22 cellular contexts compared by ENCODE assay signal in genomic region chr2:24016376-24016761, GRCh38. TPM values are rescaled to one million over a fixed set of nuclear protein-coding genes. Genes with fewer than 3 reads are reported as not detected.
DNase-seq lines count a peak whose midpoint lies in the region; ATAC-seq, FAIRE-seq and TF ChIP-seq lines count a peak whose summit lies in the region.
"Had no signal": no experiment of that assay in that cellular context is flagged by ENCODE, and none has a peak within 500 bp of the region (broad histone marks: within the 10 kb centered on the region; RNA-seq: fewer than 3 reads in every experiment).

No MANE protein-coding gene starts in this region.

- H3K23ac ChIP-seq in trophoblast cell (ENCODE audit: low read length), result no peak overlapping the region

- no peak for TF ChIP-seq EP300 in K562 (IDR thresholded peaks at IDR 0.05; ENCODE audit: low read length)

- no peak overlapping the region for H3K4me3 ChIP-seq in HUES64 (ENCODE audit: low read length)
- no peak overlapping the region for H3K4me3 ChIP-seq in K562
- H3K4me3 ChIP-seq in trophoblast cell (ENCODE audit: low read depth, low read length), result no peak overlapping the region
- H3K4me3 ChIP-seq in thyroid gland (replicated peaks in 1 of 3), result no peak overlapping the region
- H3K4me3 ChIP-seq: suprapubic skin had no signal

- intact Hi-C loops in K562 (cut with micrococcal nuclease) (loop anchor here (10.0 kb wide), 1 partner anchor 192 kb away; no protein-coding TSS in a partner anchor), thyroid gland (cut with DNase I) (no loop called here)

- H3K9me1 ChIP-seq in K562 (ENCODE audit: control insufficient read depth, insufficient read depth, low read length), result no peaks in the 10 kb centered on the region

- TF ChIP-seq CTCF in K562 (IDR thresholded peaks at IDR 0.05 in 2 of 3, conservative IDR thresholded peaks at IDR 0.05 in 1 of 3; ENCODE audit: insufficient read depth in 2 of 3, low read depth in 1 of 3, low read length in 3 of 3) (no peak), thyroid gland (IDR thresholded peaks at IDR 0.05) (no peak)

- H3K36me3 ChIP-seq in HUES64 (ENCODE audit: insufficient read depth, low read length) (no peaks in the 10 kb centered on the region), K562 (ENCODE audit: control insufficient read depth, insufficient read depth, low read length) (peaks cover 22% of the 10 kb centered on the region), trophoblast cell (ENCODE audit: control insufficient read depth in 1 of 2, insufficient read depth in 2 of 2, low read length in 2 of 2) (no peaks in the 10 kb centered on the region), thyroid gland (no peaks in the 10 kb centered on the region)
- H3K36me3 ChIP-seq: neutrophil, suprapubic skin had no signal

- DNase-seq in EH (ENCODE audit: low read depth), result peak; percentile 32
- DNase-seq in K562 (ENCODE audit: extremely low read depth in 1 of 4, low spot score in 3 of 4), result peak in 1 of 4 experiments; percentile 28
- no peak for DNase-seq in trophoblast cell
- DNase-seq in thyroid gland, result no peak
- no peak for DNase-seq in GM03348 (ENCODE audit: low spot score)
- no peak for DNase-seq in effector memory CD8-positive, alpha-beta T cell
- no peak for DNase-seq in foreskin melanocyte
- DNase-seq: activated CD4-positive, alpha-beta T cell treated with anti-CD3 and anti-CD28 coated beads for 36 hours; activated CD8-positive, alpha-beta memory T cell treated with anti-CD3 and anti-CD28 coated beads, Interleukin-2, amount 50 U/mL, for 4 hours; activated effector memory CD4-positive, alpha-beta T cell treated with Interleukin-2 at 50 U/mL for 16 hours; activated naive CD8-positive, alpha-beta T cell treated with anti-CD3 and anti-CD28 coated beads, Interleukin-2, amount 50 U/mL, for 24 hours; CD4-positive, alpha-beta memory T cell; DMS153; hypothalamus; NCI-H1417 treated with DMSO at 0.1 percent for 48 hours; NCI-H524 treated with DMSO at 0.1 percent for 48 hours; T-helper 1 cell had no signal

- no peak for TF ChIP-seq POLR2A in K562 (conservative IDR thresholded peaks at IDR 0.05)
- no peak for TF ChIP-seq POLR2A in thyroid gland (IDR thresholded peaks at IDR 0.05)

- WGBS in HUES64, result 89% methylated on average over 9 of the region's 9 CpGs
- WGBS in K562 (ENCODE audit: insufficient coverage, low coverage, missing lambda C conversion rate), result 48% methylated on average over 7 of the region's 9 CpGs
- WGBS in trophoblast cell (ENCODE audit: extremely low coverage, insufficient coverage, insufficient read length), result no CpG with 5 or more reads among the region's 9 CpGs
- WGBS in thyroid gland, 2 donors, result 87 to 88% methylated on average over 6 to 8 of the region's 9 CpGs

- H3K4me2 ChIP-seq in K562 (ENCODE audit: insufficient read depth, low read length) (0 out of 2 replicates have a peak overlapping the region, but pooled peaks have one; percentile 4), trophoblast cell (ENCODE audit: low read length) (no peak overlapping the region)

- no peak overlapping the region for H3K27ac Mint-ChIP-seq in effector memory CD8-positive, alpha-beta T cell
- H3K27ac Mint-ChIP-seq: activated CD4-positive, alpha-beta T cell treated with anti-CD3 and anti-CD28 coated beads for 36 hours; activated naive CD8-positive, alpha-beta T cell treated with anti-CD3 and anti-CD28 coated beads, Interleukin-2, amount 50 U/mL, for 24 hours; CD4-positive, alpha-beta memory T cell; dendritic cell treated with granulocyte-macrophage colony-stimulating factor and Interleukin-4, amounts not matched to agents 40 ng/mL and 50 ng/mL, for 4 days had no signal

- H2AFZ ChIP-seq in K562 (ENCODE audit: low read depth, low read length) (no peak overlapping the region), trophoblast cell (ENCODE audit: insufficient read depth, low read length, poor library complexity) (no peak overlapping the region)

- no peaks in the 10 kb centered on the region for H3K36me3 Mint-ChIP-seq in effector memory CD8-positive, alpha-beta T cell (ENCODE audit: insufficient read depth)
- H3K36me3 Mint-ChIP-seq: CD4-positive, alpha-beta memory T cell had no signal

- peak overlapping the region; percentile 38 for H3K14ac ChIP-seq in trophoblast cell (ENCODE audit: low read length)

- H2BK5ac ChIP-seq in trophoblast cell (ENCODE audit: low read depth, low read length, poor library complexity), result peak overlapping the region; percentile 2

- H4K12ac ChIP-seq in trophoblast cell (ENCODE audit: low read depth, low read length), result no peak overlapping the region

- peaks cover under 1% of the 10 kb centered on the region for H4K20me1 ChIP-seq in K562 (replicated peaks; ENCODE audit: control insufficient read depth, insufficient read depth, low read length)

- H3K27me3 ChIP-seq in HUES64 (ENCODE audit: insufficient read depth, low read length) (no peaks in the 10 kb centered on the region), K562 (ENCODE audit: control insufficient read depth in 2 of 2, insufficient read depth in 2 of 2, low read length in 2 of 2) (no peaks in the 10 kb centered on the region), trophoblast cell (ENCODE audit: insufficient read depth, low read length) (no peaks in the 10 kb centered on the region), thyroid gland (no peaks in the 10 kb centered on the region)
- H3K27me3 ChIP-seq: suprapubic skin had no signal

- peak overlapping the region; percentile 23 for H2BK120ac ChIP-seq in trophoblast cell (ENCODE audit: insufficient read depth, low read length, poor library complexity)

- peaks cover 13% of the 10 kb centered on the region; the same call in 1 of the 2 replicates for H3K4me1 ChIP-seq in HUES64 (ENCODE audit: insufficient read depth, low read length)
- H3K4me1 ChIP-seq in K562 (replicated peaks in 1 of 2; ENCODE audit: control insufficient read depth in 2 of 2, insufficient read depth in 2 of 2, low read length in 2 of 2), result peaks cover 30 to 42% of the 10 kb centered on the region in 2 experiments
- H3K4me1 ChIP-seq in trophoblast cell (ENCODE audit: control insufficient read depth in 1 of 2, insufficient read depth in 2 of 2, low read length in 2 of 2), result peaks cover 13 to 21% of the 10 kb centered on the region in 2 experiments
- H3K4me1 ChIP-seq in thyroid gland, result no peaks in the 10 kb centered on the region
- H3K4me1 ChIP-seq: suprapubic skin had no signal

- no peak overlapping the region for H3K4me3 Mint-ChIP-seq in effector memory CD8-positive, alpha-beta T cell
- H3K4me3 Mint-ChIP-seq: activated CD4-positive, alpha-beta T cell treated with anti-CD3 and anti-CD28 coated beads for 36 hours; activated naive CD8-positive, alpha-beta T cell treated with anti-CD3 and anti-CD28 coated beads, Interleukin-2, amount 50 U/mL, for 24 hours; CD4-positive, alpha-beta memory T cell; dendritic cell treated with granulocyte-macrophage colony-stimulating factor and Interleukin-4, amounts not matched to agents 40 ng/mL and 50 ng/mL, for 4 days had no signal

- H3K9me3 ChIP-seq in HUES64 (ENCODE audit: insufficient read depth, low read depth, low read length), result no peaks in the 10 kb centered on the region
- no peaks in the 10 kb centered on the region for H3K9me3 ChIP-seq in K562 (replicated peaks; ENCODE audit: control insufficient read depth, insufficient read depth, low read depth, low read length)
- no peaks in the 10 kb centered on the region for H3K9me3 ChIP-seq in trophoblast cell (ENCODE audit: insufficient read depth, low read depth, low read length)
- H3K9me3 ChIP-seq in thyroid gland, result no peaks in the 10 kb centered on the region
- H3K9me3 ChIP-seq: neutrophil, suprapubic skin had no signal

- CTCF ChIA-PET in K562 (lab: Yijun Ruan, JAX; ENCODE audit: low intra/inter-chr PET ratio), result no interaction called here

- peaks cover 24% of the 10 kb centered on the region for H3K79me2 ChIP-seq in K562 (ENCODE audit: control insufficient read depth, insufficient read depth, low read length)
- peaks cover 6% of the 10 kb centered on the region for H3K79me2 ChIP-seq in trophoblast cell (ENCODE audit: control insufficient read depth, insufficient read depth, low read length, poor library complexity)

- peaks cover under 1 to 4% of the 10 kb centered on the region in 2 donors for H3K4me1 Mint-ChIP-seq in effector memory CD8-positive, alpha-beta T cell (ENCODE audit: low read depth in 2 of 2)
- H3K4me1 Mint-ChIP-seq: activated CD4-positive, alpha-beta T cell treated with anti-CD3 and anti-CD28 coated beads for 36 hours had no signal

- H3K4ac ChIP-seq in trophoblast cell (ENCODE audit: low read depth, low read length), result peak overlapping the region; percentile 9

- no peaks in the 10 kb centered on the region for H3K9me3 Mint-ChIP-seq in effector memory CD8-positive, alpha-beta T cell
- H3K9me3 Mint-ChIP-seq: activated naive CD8-positive, alpha-beta T cell treated with anti-CD3 and anti-CD28 coated beads, Interleukin-2, amount 50 U/mL, for 24 hours; CD4-positive, alpha-beta memory T cell; dendritic cell treated with granulocyte-macrophage colony-stimulating factor and Interleukin-4, amounts not matched to agents 40 ng/mL and 50 ng/mL, for 4 days had no signal

- H3K79me1 ChIP-seq in trophoblast cell (ENCODE audit: low read length), result peaks cover 15% of the 10 kb centered on the region

- BruUV-seq in K562 (replicated peaks; lab: Mats Ljungman, UMichigan), result no TSS peak

- peak overlapping the region; percentile 38 for H2BK12ac ChIP-seq in trophoblast cell (ENCODE audit: low read length)

- POLR2A ChIA-PET in K562 (lab: Yijun Ruan, JAX), result interaction anchor here (0.7 kb wide), 1 partner anchor 20 kb away, joined by 4 read pairs; no protein-coding TSS in a partner anchor

- TF ChIP-seq RAD21 in K562 (CRISPR knock-in tag; conservative IDR thresholded peaks at IDR 0.05 in 1 of 2, IDR thresholded peaks at IDR 0.05 in 1 of 2), result no peak

- in situ Hi-C loops in K562 (cut with MboI), result no loop called here

- H3K27ac ChIP-seq in HUES64 (ENCODE audit: low read depth, low read length) (peak overlapping the region; percentile 40; the same call in 1 of the 2 replicates), K562 (ENCODE audit: extremely low read depth, low read depth, low read length) (peak overlapping the region; percentile 27; the same call in 2 of the 3 replicates), trophoblast cell (ENCODE audit: low read depth, low read length) (peak overlapping the region; percentile 12), thyroid gland (no peak overlapping the region)
- H3K27ac ChIP-seq: neutrophil, suprapubic skin had no signal

- H3K9ac ChIP-seq in HUES64 (ENCODE audit: low read depth, low read length) (no peak overlapping the region), K562 (ENCODE audit: insufficient read depth in 1 of 2, low read depth in 2 of 2, low read length in 2 of 2) (peak overlapping the region in 1 of 2 experiments; percentile 82; a peak in 3 of 4 replicates), trophoblast cell (ENCODE audit: low read length) (no peak overlapping the region)

- H3K27me3 Mint-ChIP-seq in effector memory CD8-positive, alpha-beta T cell, result peaks cover 23 to 25% of the 10 kb centered on the region in 2 donors

- H4K91ac ChIP-seq in trophoblast cell (ENCODE audit: low read depth, low read length), result peak overlapping the region; percentile 71

- peak overlapping the region; percentile 1 for H4K8ac ChIP-seq in trophoblast cell (ENCODE audit: low read depth, low read length)

- FAIRE-seq in K562 (lab: Jason Lieb, UNC), result no peak
- FAIRE-seq: islet of Langerhans had no signal

- peak overlapping the region; percentile 16 for H2AK5ac ChIP-seq in trophoblast cell (ENCODE audit: low read length)

- ATAC-seq in K562, result peak; percentile 23
- no peak for ATAC-seq in effector memory CD8-positive, alpha-beta T cell (replicated peaks)
- ATAC-seq: activated CD4-positive, alpha-beta T cell treated with anti-CD3 and anti-CD28 coated beads for 36 hours; activated naive CD8-positive, alpha-beta T cell treated with anti-CD3 and anti-CD28 coated beads, Interleukin-2, amount 50 U/mL, for 24 hours had no signal

- peak overlapping the region; percentile 7 for H3K18ac ChIP-seq in trophoblast cell (ENCODE audit: low read length)

RNA-seq across cellular contexts. Expression of gene MFSD2B, which starts 6.5 kb away (rescaled TPM):
- polyA plus RNA-seq in HUES64 (2013, experiment 1 of 2), result 0.45 TPM
- polyA plus RNA-seq in HUES64 (2013, experiment 2 of 2), result 0.32 TPM
- total RNA-seq in K562 (2011; cell fraction: chromatin; rRNA removed; ENCODE audit: low replicate concordance), result 9.6 and 15.1 TPM in 2 replicates
- 9.7 and 11.7 TPM in 2 replicates for total RNA-seq in K562 (2011; cell fraction: nucleolus; rRNA removed)
- 8.9 and 13.0 TPM in 2 replicates for total RNA-seq in K562 (2011; cell fraction: nucleoplasm; rRNA removed)
- total RNA-seq in K562 (2014; rRNA removed) (5.5 and 9.1 TPM in 2 replicates), K562 (2014; rRNA removed; fragmentation: Illumina TruSeq; extraction: Trizol) (5.2 and 6.8 TPM in 2 replicates), K562 (2015; rRNA removed; fragmentation: Illumina TruSeq; extraction: Trizol) (7.2 and 8.0 TPM in 2 replicates), K562 (2021) (10.4 and 10.9 TPM in 2 replicates), thyroid gland (not detected)
- polyA plus RNA-seq in K562 (2011; rRNA removed) (6.8 and 8.0 TPM in 2 replicates), K562 (2014; fragmentation: Illumina TruSeq; extraction: Trizol) (10.5 and 10.7 TPM in 2 replicates), K562 (2014; fragmentation: Nextera tagmentation; extraction: Ambion mirVana) (1 to 10 TPM; 2.6 to 3.6 TPM), K562 (2014; rRNA removed) (8.4 and 9.9 TPM in 2 replicates)
- 4.5 and 9.0 TPM in 2 replicates for polyA plus RNA-seq in K562 (2011; cell fraction: cytosol; rRNA removed)
- polyA plus RNA-seq in K562 (2011; cell fraction: nucleus; rRNA removed), result 10.2 and 25.4 TPM in 2 replicates
- 9.0 and 11.1 TPM in 2 replicates for polyA plus RNA-seq in K562 (2012)
- 2.2 and 3.3 TPM in 2 replicates for polyA minus RNA-seq in K562 (2011; rRNA and poly(A)+ RNA removed)
- 3.4 and 4.2 TPM in 2 replicates for polyA minus RNA-seq in K562 (2011; cell fraction: cytosol; rRNA and poly(A)+ RNA removed)
- 4.2 and 8.2 TPM in 2 replicates for polyA minus RNA-seq in K562 (2011; cell fraction: nucleus; rRNA and poly(A)+ RNA removed)
- 0.12 and 0.15 TPM in 2 replicates for polyA plus RNA-seq in trophoblast cell (2013)
- total RNA-seq: activated CD4-positive, alpha-beta T cell treated with anti-CD3 and anti-CD28 coated beads for 36 hours; CD4-positive, alpha-beta memory T cell had no signal
- polyA plus RNA-seq: CD4-positive, alpha-beta memory T cell had no signal

RNA-seq across cellular contexts. Expression of gene WDCP, which starts 30.8 kb away (rescaled TPM):
- polyA plus RNA-seq in HUES64 (2013, experiment 1 of 2), result 17.7 TPM
- 17.6 TPM for polyA plus RNA-seq in HUES64 (2013, experiment 2 of 2)
- total RNA-seq in K562 (2011; cell fraction: chromatin; rRNA removed; ENCODE audit: low replicate concordance), result 40.6 and 41.2 TPM in 2 replicates
- total RNA-seq in K562 (2011; cell fraction: nucleolus; rRNA removed), result 18.8 and 21.0 TPM in 2 replicates
- total RNA-seq in K562 (2011; cell fraction: nucleoplasm; rRNA removed), result 22.8 and 23.7 TPM in 2 replicates
- total RNA-seq in K562 (2014; rRNA removed) (10.1 and 13.2 TPM in 2 replicates), K562 (2014; rRNA removed; fragmentation: Illumina TruSeq; extraction: Trizol) (21.8 and 23.0 TPM in 2 replicates), K562 (2015; rRNA removed; fragmentation: Illumina TruSeq; extraction: Trizol) (20.0 and 20.8 TPM in 2 replicates), K562 (2021) (30.4 and 31.0 TPM in 2 replicates), thyroid gland (1 to 10 TPM; 3.0 to 6.0 (median 4.6) TPM)
- polyA plus RNA-seq in K562 (2011; rRNA removed) (36.2 and 41.4 TPM in 2 replicates), K562 (2014; fragmentation: Illumina TruSeq; extraction: Trizol) (18.9 and 24.9 TPM in 2 replicates), K562 (2014; fragmentation: Nextera tagmentation; extraction: Ambion mirVana) (10 to 100 TPM; 11.9 to 25.1 TPM), K562 (2014; rRNA removed) (14.2 and 16.2 TPM in 2 replicates)
- polyA plus RNA-seq in K562 (2011; cell fraction: cytosol; rRNA removed), result 18.2 and 21.5 TPM in 2 replicates
- 35.7 and 40.6 TPM in 2 replicates for polyA plus RNA-seq in K562 (2011; cell fraction: nucleus; rRNA removed)
- polyA plus RNA-seq in K562 (2012), result 8.0 and 12.1 TPM in 2 replicates
- 51.8 and 69.9 TPM in 2 replicates for polyA minus RNA-seq in K562 (2011; rRNA and poly(A)+ RNA removed)
- 7.6 and 12.2 TPM in 2 replicates for polyA minus RNA-seq in K562 (2011; cell fraction: cytosol; rRNA and poly(A)+ RNA removed)
- polyA minus RNA-seq in K562 (2011; cell fraction: nucleus; rRNA and poly(A)+ RNA removed), result 10.0 and 11.9 TPM in 2 replicates
- 4.3 and 4.7 TPM in 2 replicates for polyA plus RNA-seq in trophoblast cell (2013)

RNA-seq across cellular contexts. Expression of gene FKBP1B, which starts 33.2 kb away (rescaled TPM):
- polyA plus RNA-seq in HUES64 (2013, experiment 1 of 2), result 44.8 TPM
- polyA plus RNA-seq in HUES64 (2013, experiment 2 of 2), result 51.1 TPM
- 4.5 and 7.5 TPM in 2 replicates for total RNA-seq in K562 (2011; cell fraction: chromatin; rRNA removed; ENCODE audit: low replicate concordance)
- 2.4 and 2.7 TPM in 2 replicates for total RNA-seq in K562 (2011; cell fraction: nucleolus; rRNA removed)
- 3.9 and 7.7 TPM in 2 replicates for total RNA-seq in K562 (2011; cell fraction: nucleoplasm; rRNA removed)
- 1.6 and 2.0 TPM in 2 replicates for total RNA-seq in K562 (2014; rRNA removed)
- total RNA-seq in K562 (2014; rRNA removed; fragmentation: Illumina TruSeq; extraction: Trizol), result 2.4 and 2.8 TPM in 2 replicates
- total RNA-seq in K562 (2015; rRNA removed; fragmentation: Illumina TruSeq; extraction: Trizol), result 1.3 and 1.6 TPM in 2 replicates
- 1.6 and 2.4 TPM in 2 replicates for total RNA-seq in K562 (2021)
- 9.4 and 14.1 TPM in 2 replicates for polyA plus RNA-seq in K562 (2011; rRNA removed)
- 10.5 and 10.6 TPM in 2 replicates for polyA plus RNA-seq in K562 (2011; cell fraction: cytosol; rRNA removed)
- polyA plus RNA-seq in K562 (2011; cell fraction: nucleus; rRNA removed), result 10.7 and 14.9 TPM in 2 replicates
- 2.8 and 3.7 TPM in 2 replicates for polyA plus RNA-seq in K562 (2012)
- polyA plus RNA-seq in K562 (2014; fragmentation: Illumina TruSeq; extraction: Trizol), result 2.8 and 2.9 TPM in 2 replicates
- 1 to 10 TPM in 1 of 2 experiments, under 1 TPM in 1; 0.58 to 1.2 TPM for polyA plus RNA-seq in K562 (2014; fragmentation: Nextera tagmentation; extraction: Ambion mirVana)
- 2.3 and 3.7 TPM in 2 replicates for polyA plus RNA-seq in K562 (2014; rRNA removed)
- polyA minus RNA-seq in K562 (2011; rRNA and poly(A)+ RNA removed), result 4.1 and 7.1 TPM in 2 replicates
- polyA minus RNA-seq in K562 (2011; cell fraction: cytosol; rRNA and poly(A)+ RNA removed), result 2.2 TPM in 1 of 2 replicates, not detected in the other
- polyA minus RNA-seq in K562 (2011; cell fraction: nucleus; rRNA and poly(A)+ RNA removed), result 0.81 and 1.9 TPM in 2 replicates
- polyA plus RNA-seq in trophoblast cell (2013), result 22.2 and 23.6 TPM in 2 replicates
- 10 to 100 TPM in 1 of 4 donors, 1 to 10 TPM in 3; 5.8 to 15.5 (median 6.4) TPM for total RNA-seq in thyroid gland

RNA-seq across cellular contexts. Expression of gene SF3B6, which starts 59.8 kb away (rescaled TPM):
- 129 TPM for polyA plus RNA-seq in HUES64 (2013, experiment 1 of 2)
- 153 TPM for polyA plus RNA-seq in HUES64 (2013, experiment 2 of 2)
- 28.6 and 46.5 TPM in 2 replicates for total RNA-seq in K562 (2011; cell fraction: chromatin; rRNA removed; ENCODE audit: low replicate concordance)
- 30.5 and 30.9 TPM in 2 replicates for total RNA-seq in K562 (2011; cell fraction: nucleolus; rRNA removed)
- total RNA-seq in K562 (2011; cell fraction: nucleoplasm; rRNA removed), result 44.7 and 47.3 TPM in 2 replicates
- 170 and 188 TPM in 2 replicates for total RNA-seq in K562 (2014; rRNA removed)
- total RNA-seq in K562 (2014; rRNA removed; fragmentation: Illumina TruSeq; extraction: Trizol), result 290 and 295 TPM in 2 replicates
- total RNA-seq in K562 (2015; rRNA removed; fragmentation: Illumina TruSeq; extraction: Trizol), result 257 and 279 TPM in 2 replicates
- 146 and 167 TPM in 2 replicates for total RNA-seq in K562 (2021)
- 341 and 473 TPM in 2 replicates for polyA plus RNA-seq in K562 (2011; rRNA removed)
- polyA plus RNA-seq in K562 (2011; cell fraction: cytosol; rRNA removed), result 135 and 247 TPM in 2 replicates
- polyA plus RNA-seq in K562 (2011; cell fraction: nucleus; rRNA removed), result 53.9 and 109 TPM in 2 replicates
- 183 and 224 TPM in 2 replicates for polyA plus RNA-seq in K562 (2012)
- polyA plus RNA-seq in K562 (2014; fragmentation: Illumina TruSeq; extraction: Trizol), result 255 and 293 TPM in 2 replicates
- polyA plus RNA-seq in K562 (2014; fragmentation: Nextera tagmentation; extraction: Ambion mirVana), result 100 to 1,000 TPM; 535 to 591 TPM
- polyA plus RNA-seq in K562 (2014; rRNA removed), result 378 and 407 TPM in 2 replicates
- polyA minus RNA-seq in K562 (2011; rRNA and poly(A)+ RNA removed), result 126 and 127 TPM in 2 replicates
- 48.7 and 49.1 TPM in 2 replicates for polyA minus RNA-seq in K562 (2011; cell fraction: cytosol; rRNA and poly(A)+ RNA removed)
- 17.1 and 27.1 TPM in 2 replicates for polyA minus RNA-seq in K562 (2011; cell fraction: nucleus; rRNA and poly(A)+ RNA removed)
- polyA plus RNA-seq in trophoblast cell (2013), result 204 and 206 TPM in 2 replicates
- total RNA-seq in thyroid gland, result 100 to 1,000 TPM in 2 of 4 donors, 10 to 100 TPM in 2; 86.1 to 157 (median 110) TPM

Comparison
In these comparisons a context has a peak if more than half of its experiments do, and no peak if none do; other contexts are left out.
1. H3K27ac ChIP-seq: peak in HUES64 (single experiment), K562 (single experiment) and trophoblast cell (single experiment); none in thyroid gland (0 of 3).
2. RNA of gene MFSD2B, which starts 6.5 kb away (total RNA-seq): 5.2 to 15.1 TPM in K562; not detected in thyroid gland; every median in the first group is over 4 times any median in the second.